In genomic region chr17:8470447-8471047, GRCh38 we compare ENCODE assay signal across 12 cellular contexts. TPM values are rescaled to one million over a fixed set of nuclear protein-coding genes. Genes with fewer than 3 reads are reported as not detected.
DNase-seq lines count a peak whose midpoint lies in the region; ATAC-seq and TF ChIP-seq lines count a peak whose summit lies in the region.
"Had no signal": no experiment of that assay in that cellular context is flagged by ENCODE, and none has a peak within 500 bp of the region (broad histone marks: within the 10 kb centered on the region; RNA-seq: fewer than 3 reads in every experiment).

No MANE protein-coding gene starts in this region.

- H3K27ac ChIP-seq in skeletal muscle tissue (ENCODE audit: low read depth, low read length) = peak overlapping the region; percentile 44
- H3K27ac ChIP-seq in spleen = no peak overlapping the region

- CTCF ChIA-PET in activated CD8-positive, alpha-beta T cell treated with anti-CD3 and anti-CD28 coated beads for 36 hours (lab: Charles Lee) = no interaction called here

- peaks cover 33% of the 10 kb centered on the region for H3K4me1 Mint-ChIP-seq in brain
- no peaks in the 10 kb centered on the region for H3K4me1 Mint-ChIP-seq in activated CD8-positive, alpha-beta T cell treated with anti-CD3 and anti-CD28 coated beads for 36 hours (ENCODE audit: low read depth)

- DNase-seq in NCI-H2029 (lab: John Stamatoyannopoulos, UW) (peak; percentile 54), inferior parietal cortex (ENCODE audit: extremely low spot score) (peak; percentile 55), spleen (no peak)
- no peak for DNase-seq in activated CD8-positive, alpha-beta T cell treated with anti-CD3 and anti-CD28 coated beads for 36 hours
- DNase-seq: activated effector memory CD4-positive, alpha-beta T cell treated with anti-CD3 and anti-CD28 coated beads, Interleukin-2, amount 50 U/mL, for 16 hours; glutamatergic neuron; NCI-H1048; T-cell had no signal

- H3K4me1 ChIP-seq in skeletal muscle tissue (ENCODE audit: control insufficient read depth in 3 of 3, insufficient read depth in 3 of 3, low read length in 3 of 3) (peaks cover 21 to 26% (median 23%) of the 10 kb centered on the region in 3 donors), spleen (peaks cover 0 to 20% (median 7%) of the 10 kb centered on the region in 6 donors)

- no peak for TF ChIP-seq POLR2A in spleen (IDR thresholded peaks at IDR 0.05)

- H3K9me3 Mint-ChIP-seq in brain = no peaks in the 10 kb centered on the region
- no peaks in the 10 kb centered on the region for H3K9me3 Mint-ChIP-seq in activated CD8-positive, alpha-beta T cell treated with anti-CD3 and anti-CD28 coated beads for 36 hours
- H3K9me3 Mint-ChIP-seq: T-cell had no signal

- 68 to 78% (median 70%) methylated on average over 12 to 20 of the region's 20 CpGs for WGBS in spleen, 5 donors

- ATAC-seq in activated CD8-positive, alpha-beta T cell treated with anti-CD3 and anti-CD28 coated beads for 36 hours = no peak
- no peak for ATAC-seq in GM21515 (IDR thresholded peaks at IDR 0.05; ENCODE audit: unreplicated experiment)
- ATAC-seq in GM19023 (IDR thresholded peaks at IDR 0.05; ENCODE audit: unreplicated experiment) = no peak
- ATAC-seq: T-cell had no signal

- intact Hi-C loops in activated CD8-positive, alpha-beta T cell treated with anti-CD3 and anti-CD28 coated beads for 36 hours (cut with micrococcal nuclease) = no loop called here
- intact Hi-C loops in spleen (cut with DNase I; ENCODE audit: low total_unique reads) = no loop called here

- H3K36me3 ChIP-seq in skeletal muscle tissue (ENCODE audit: control insufficient read depth in 3 of 3, insufficient read depth in 3 of 3, low read length in 3 of 3) (peaks cover 42 to 48% (median 45%) of the 10 kb centered on the region in 3 donors), spleen (peaks cover 0 to 100% (median 78%) of the 10 kb centered on the region in 6 donors)

- H3K4me3 ChIP-seq in skeletal muscle tissue (ENCODE audit: low read length in 3 of 3) (peak overlapping the region; percentile 43 to 54 (median 49)), spleen (no peak overlapping the region)

- no peaks in the 10 kb centered on the region for H3K9me3 ChIP-seq in skeletal muscle tissue (ENCODE audit: control insufficient read depth in 3 of 3, low read length in 3 of 3)
- H3K9me3 ChIP-seq in spleen = no peaks in the 10 kb centered on the region

- H3K27ac Mint-ChIP-seq in brain = peak overlapping the region in 4 of 5 experiments; percentile 65 to 93 (median 78)
- no peak overlapping the region for H3K27ac Mint-ChIP-seq in activated CD8-positive, alpha-beta T cell treated with anti-CD3 and anti-CD28 coated beads for 36 hours
- H3K27ac Mint-ChIP-seq: T-cell had no signal

- H3K4me3 Mint-ChIP-seq in brain = peak overlapping the region in 1 of 5 experiments; percentile 45
- no peak overlapping the region for H3K4me3 Mint-ChIP-seq in activated CD8-positive, alpha-beta T cell treated with anti-CD3 and anti-CD28 coated beads for 36 hours
- H3K4me3 Mint-ChIP-seq: T-cell had no signal

- H3K27me3 ChIP-seq in skeletal muscle tissue (ENCODE audit: control insufficient read depth in 3 of 3, insufficient read depth in 3 of 3, low read length in 3 of 3) (no peaks in the 10 kb centered on the region), spleen (replicated peaks in 1 of 7) (no peaks in the 10 kb centered on the region)

- TF ChIP-seq CTCF in brain (conservative IDR thresholded peaks at IDR 0.05) = no peak
- TF ChIP-seq CTCF in activated CD8-positive, alpha-beta T cell treated with anti-CD3 and anti-CD28 coated beads for 36 hours (IDR thresholded peaks at IDR 0.05) = no peak
- no peak for TF ChIP-seq CTCF in spleen (IDR thresholded peaks at IDR 0.05 in 8 of 11, conservative IDR thresholded peaks at IDR 0.05 in 3 of 11)

- H3K27me3 Mint-ChIP-seq in brain = no peaks in the 10 kb centered on the region
- H3K27me3 Mint-ChIP-seq in activated CD8-positive, alpha-beta T cell treated with anti-CD3 and anti-CD28 coated beads for 36 hours = no peaks in the 10 kb centered on the region
- H3K27me3 Mint-ChIP-seq: T-cell had no signal

- peaks cover 62% of the 10 kb centered on the region for H3K36me3 Mint-ChIP-seq in brain
- H3K36me3 Mint-ChIP-seq in activated CD8-positive, alpha-beta T cell treated with anti-CD3 and anti-CD28 coated beads for 36 hours (ENCODE audit: low read depth) = peaks cover 36% of the 10 kb centered on the region

- peak overlapping the region in 2 of 3 donors; percentile 27 to 69 for H3K9ac ChIP-seq in skeletal muscle tissue (ENCODE audit: low read depth in 1 of 3, low read length in 3 of 3)

- POLR2A ChIA-PET in activated CD8-positive, alpha-beta T cell treated with anti-CD3 and anti-CD28 coated beads for 36 hours (lab: Charles Lee) = interaction anchor here (1.2 kb wide), 1 partner anchor 10 kb away, joined by 4 read pairs; no protein-coding TSS in a partner anchor

RNA-seq across cellular contexts. Expression of gene NDEL1, which starts 34.9 kb away (rescaled TPM):
- 33.2 TPM for polyA plus RNA-seq in brain (ENCODE audit: insufficient read depth, low read depth, low replicate concordance)
- total RNA-seq in skeletal muscle tissue = 32.4 TPM
- total RNA-seq in activated CD8-positive, alpha-beta T cell treated with anti-CD3 and anti-CD28 coated beads for 36 hours = 10 to 100 TPM; 48.1 to 53.9 TPM
- 100 to 1,000 TPM in 3 of 7 donors, 10 to 100 TPM in 4; 67.7 to 141 (median 90.5) TPM for total RNA-seq in spleen
- 10 to 100 TPM; 11.6 to 26.0 (median 13.6) TPM for polyA plus RNA-seq in spleen

Comparison
In these comparisons a context has a peak if more than half of its experiments do, and no peak if none do; other contexts are left out.
1. DNase-seq: peak in NCI-H2029 (single experiment) and inferior parietal cortex (single experiment); none in activated CD8-positive, alpha-beta T cell treated with anti-CD3 and anti-CD28 coated beads for 36 hours (single experiment) and spleen (single experiment).
2. H3K4me3 ChIP-seq: peak in skeletal muscle tissue (3 of 3); none in spleen (0 of 8).